Comparison of ENCODE assay signal across 8 cellular contexts in the genomic region with DNA sequence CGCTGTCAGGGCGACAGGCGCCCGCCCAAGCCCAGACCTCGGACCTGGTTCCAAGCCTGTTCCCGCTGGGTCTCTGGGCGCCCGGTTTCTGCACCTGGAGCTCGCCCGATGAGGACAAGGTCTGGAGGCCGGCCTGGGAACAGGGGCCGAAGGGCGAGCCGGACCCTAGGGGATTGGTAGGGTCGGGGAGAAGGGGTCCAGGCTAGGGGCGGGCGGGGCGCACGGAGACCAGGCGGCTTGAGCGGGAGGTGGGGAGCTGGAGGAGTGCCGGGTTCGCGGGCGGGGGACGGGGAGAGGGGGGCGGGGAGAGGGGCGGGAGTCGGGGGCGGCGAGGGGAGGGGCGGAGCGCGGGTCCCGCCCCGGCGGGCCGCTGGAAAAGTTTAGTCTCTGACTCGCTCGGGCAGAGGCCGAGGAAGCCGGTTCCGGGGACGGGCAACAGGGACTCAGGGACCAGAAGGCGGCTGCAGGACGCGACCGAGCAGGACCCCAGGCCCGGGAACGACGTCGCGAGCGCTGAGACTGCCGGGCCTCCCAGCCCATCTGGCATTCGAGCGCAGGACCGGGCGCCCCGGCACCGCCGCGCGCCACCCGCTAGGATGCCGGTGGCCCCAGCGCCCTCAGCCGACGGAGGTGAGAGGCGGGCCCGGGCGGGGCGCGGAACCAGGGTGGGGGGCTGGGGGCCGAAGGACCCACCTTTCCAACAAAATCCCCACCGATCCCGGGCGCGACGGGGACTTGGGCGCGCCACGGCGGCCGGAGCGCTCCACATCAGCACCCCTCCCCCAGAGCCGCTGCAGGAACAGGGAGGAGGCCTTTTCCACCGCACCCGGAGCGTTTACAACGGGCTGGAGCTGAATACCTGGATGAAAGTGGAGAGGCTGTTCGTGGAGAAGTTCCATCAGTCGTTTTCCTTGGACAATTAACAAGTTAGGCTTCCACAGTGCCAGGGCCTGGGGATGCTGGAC. TPM values are rescaled to one million over a fixed set of nuclear protein-coding genes. Genes with fewer than 3 reads are reported as not detected.
DNase-seq lines count a peak whose midpoint lies in the region; ATAC-seq and TF ChIP-seq lines count a peak whose summit lies in the region.

Gene S1PR3 (plus strand): TSS at position 403 of the 965 bp plus-strand sequence. CDS start 9,733 bp downstream, outside the sequence.

- DNase-seq in AG04450 (ENCODE audit: low read depth, low spot score) (no peak), hypothalamus (lab: John Stamatoyannopoulos, UW) (peak in 30 of 51 donors; percentile 2 to 65 (median 32)), sciatic nerve (ENCODE audit: low spot score) (peak; percentile 82), NCI-H526 treated with DMSO at 0.1 percent for 48 hours (lab: John Stamatoyannopoulos, UW) (no peak)
- peak; percentile 52 for DNase-seq in activated naive CD8-positive, alpha-beta T cell treated with anti-CD3 and anti-CD28 coated beads, Interleukin-2, amount 50 U/mL, for 24 hours

- H3K4me1 Mint-ChIP-seq in activated naive CD8-positive, alpha-beta T cell treated with anti-CD3 and anti-CD28 coated beads, Interleukin-2, amount 50 U/mL, for 24 hours = peaks cover 27% of the 10 kb centered on the region

- peaks cover 43% of the 10 kb centered on the region for H3K27me3 Mint-ChIP-seq in activated naive CD8-positive, alpha-beta T cell treated with anti-CD3 and anti-CD28 coated beads, Interleukin-2, amount 50 U/mL, for 24 hours

- H3K9me3 ChIP-seq in AG04450 (ENCODE audit: control insufficient read depth, insufficient read depth, low read length) = no peaks in the 10 kb centered on the region; the same call in 1 of the 2 replicates

- POLR2A ChIA-PET in AG04450 (lab: Yijun Ruan, JAX) = interaction anchor here (0.7 to 1.0 kb wide), 2 partner anchors 167 to 245 kb away, joined by 3 read pairs; no protein-coding TSS in a partner anchor

- peaks cover 4% of the 10 kb centered on the region for H3K27me3 ChIP-seq in AG04450 (ENCODE audit: control insufficient read depth, insufficient read depth, low read length)

- intact Hi-C loops in sciatic nerve (cut with DNase I) = no loop called here

- no peak within 1 kb of the TSS for H3K27ac Mint-ChIP-seq in activated naive CD8-positive, alpha-beta T cell treated with anti-CD3 and anti-CD28 coated beads, Interleukin-2, amount 50 U/mL, for 24 hours

- ATAC-seq in activated naive CD8-positive, alpha-beta T cell treated with anti-CD3 and anti-CD28 coated beads, Interleukin-2, amount 50 U/mL, for 24 hours = peak; percentile 27
- ATAC-seq in sciatic nerve (peak; percentile 75), GM21619 (IDR thresholded peaks at IDR 0.05; ENCODE audit: unreplicated experiment) (no peak), GM19455 (IDR thresholded peaks at IDR 0.05; ENCODE audit: unreplicated experiment) (no peak)

- H3K9me3 Mint-ChIP-seq in activated naive CD8-positive, alpha-beta T cell treated with anti-CD3 and anti-CD28 coated beads, Interleukin-2, amount 50 U/mL, for 24 hours = no peaks in the 10 kb centered on the region

- H3K4me3 ChIP-seq in AG04450 (ENCODE audit: low read depth, low read length) = peak within 1 kb of the TSS; percentile 91

- peak within 1 kb of the TSS; percentile 70 for H3K4me3 Mint-ChIP-seq in activated naive CD8-positive, alpha-beta T cell treated with anti-CD3 and anti-CD28 coated beads, Interleukin-2, amount 50 U/mL, for 24 hours

- peak within 1 kb of the TSS; percentile 21 for H3K27ac ChIP-seq in AG04450 (ENCODE audit: low read depth, low read length)

- TF ChIP-seq CTCF in AG04450 (IDR thresholded peaks at IDR 0.05; ENCODE audit: low read depth, low read length) (no peak), LNCAP (IDR thresholded peaks at IDR 0.05) (peak; percentile 37; the same call in 1 of the 2 replicates)

- H3K36me3 Mint-ChIP-seq in activated naive CD8-positive, alpha-beta T cell treated with anti-CD3 and anti-CD28 coated beads, Interleukin-2, amount 50 U/mL, for 24 hours (ENCODE audit: low read depth) = no peaks in the 10 kb centered on the region

- CTCF ChIA-PET in AG04450 (lab: Charles Lee) = interaction anchor here (0.6 to 1.4 kb wide), 5 partner anchors 10 to 398 kb away, joined by 3 to 5 read pairs (median 4); no protein-coding TSS in a partner anchor

RNA-seq across cellular contexts. Expression of gene S1PR3, which starts in this region (rescaled TPM):
- 33.1 and 40.3 TPM in 2 replicates for polyA plus RNA-seq in AG04450 (2011; rRNA removed)
- polyA minus RNA-seq in AG04450 (2011; rRNA and poly(A)+ RNA removed) = 50.7 and 58.2 TPM in 2 replicates
- 16.9 TPM for total RNA-seq in sciatic nerve

Comparison
In these comparisons a context has a peak if more than half of its experiments do, and no peak if none do; other contexts are left out.
1. DNase-seq: peak in activated naive CD8-positive, alpha-beta T cell treated with anti-CD3 and anti-CD28 coated beads, Interleukin-2, amount 50 U/mL, for 24 hours (single experiment), hypothalamus (30 of 51) and sciatic nerve (single experiment); none in AG04450 (single experiment) and NCI-H526 treated with DMSO at 0.1 percent for 48 hours (single experiment).
2. ATAC-seq: peak in activated naive CD8-positive, alpha-beta T cell treated with anti-CD3 and anti-CD28 coated beads, Interleukin-2, amount 50 U/mL, for 24 hours (single experiment) and sciatic nerve (single experiment); none in GM21619 (single experiment) and GM19455 (single experiment).